In genomic region chr6:41936073-41936837, GRCh38 we compare ENCODE assay signal across 1 cellular context.
TF ChIP-seq lines count a peak whose summit lies in the region.

No MANE protein-coding gene starts in this region.

TF ChIP-seq in HEK293, 187 proteins besides CTCF, POLR2A, EP300 and RAD21 (continued from another document):
- TF ChIP-seq PRDM4 (tag by site-specific recombination; IDR thresholded peaks at IDR 0.05) (no peak), ZNF24 (tag by site-specific recombination; IDR thresholded peaks at IDR 0.05) (no peak), ZSCAN18 (tag by site-specific recombination; IDR thresholded peaks at IDR 0.05) (no peak), AEBP2 (tag by site-specific recombination; IDR thresholded peaks at IDR 0.05; ENCODE audit: borderline replicate concordance) (no peak), ZNF114 (tag by site-specific recombination; IDR thresholded peaks at IDR 0.05) (no peak), GLI4 (tag by site-specific recombination; IDR thresholded peaks at IDR 0.05) (no peak), ZNF148 (tag by site-specific recombination; IDR thresholded peaks at IDR 0.05; ENCODE audit: borderline replicate concordance) (no peak), FEZF1 (tag by site-specific recombination; IDR thresholded peaks at IDR 0.05) (no peak), ZNF274 (IDR thresholded peaks at IDR 0.05; ENCODE audit: low read length) (no peak), ZNF274 (tag by site-specific recombination; IDR thresholded peaks at IDR 0.05; ENCODE audit: borderline replicate concordance) (no peak), MEIS1 (CRISPR knock-in tag; IDR thresholded peaks at IDR 0.05; ENCODE audit: borderline replicate concordance) (no peak), ZNF26 (tag by site-specific recombination; IDR thresholded peaks at IDR 0.05) (no peak), ZNF660 (tag by site-specific recombination; IDR thresholded peaks at IDR 0.05) (peak; percentile 41; the same call in 1 of the 2 replicates), EGR2 (tag by site-specific recombination; IDR thresholded peaks at IDR 0.05; ENCODE audit: low read depth) (no peak), KLF16 (tag by site-specific recombination; IDR thresholded peaks at IDR 0.05) (no peak), ZNF354C (tag by site-specific recombination; IDR thresholded peaks at IDR 0.05; ENCODE audit: borderline replicate concordance, low read depth) (no peak), ZBTB44 (tag by site-specific recombination; IDR thresholded peaks at IDR 0.05) (no peak), ZNF121 (tag by site-specific recombination; IDR thresholded peaks at IDR 0.05) (no peak), ZNF529 (tag by site-specific recombination; IDR thresholded peaks at IDR 0.05; ENCODE audit: insufficient replicate concordance) (no peak), ZNF530 (tag by site-specific recombination; IDR thresholded peaks at IDR 0.05; ENCODE audit: low read depth) (no peak), ZFP41 (tag by site-specific recombination; IDR thresholded peaks at IDR 0.05; ENCODE audit: borderline replicate concordance) (no peak), ZNF2 (tag by site-specific recombination; IDR thresholded peaks at IDR 0.05) (no peak), ZBTB48 (tag by site-specific recombination; IDR thresholded peaks at IDR 0.05) (no peak; the same call in 1 of the 2 replicates), SALL2 (tag by site-specific recombination; IDR thresholded peaks at IDR 0.05; ENCODE audit: borderline replicate concordance) (no peak), HOXC10 (CRISPR knock-in tag; IDR thresholded peaks at IDR 0.05) (no peak), PRDM6 (tag by site-specific recombination; IDR thresholded peaks at IDR 0.05) (no peak)
